1 cellular context compared by ENCODE assay signal in genomic region chr6:42960243-42961019, GRCh38.
A peak's percentile ranks its signal among the peaks of the same experiment; 100 is the strongest.
TF ChIP-seq lines count a peak whose summit lies in the region.

TSS of gene GNMT (plus strand) at chr6:42960754. CDS start at chr6:42960768, 14 bp downstream.

TF ChIP-seq in HepG2, 621 proteins besides CTCF, POLR2A, EP300 and RAD21 (continued from another document and continues in another):
- peak; percentile 40; the same call in 1 of the 2 replicates for TF ChIP-seq ZNF512B (CRISPR knock-in tag; IDR thresholded peaks at IDR 0.05; ENCODE audit: borderline replicate concordance)
- TF ChIP-seq ZNF10 (CRISPR knock-in tag; IDR thresholded peaks at IDR 0.05; ENCODE audit: borderline replicate concordance, low read depth) = no peak
- TF ChIP-seq GATAD1 (CRISPR knock-in tag; IDR thresholded peaks at IDR 0.05) = no peak
- no peak for TF ChIP-seq ZNF773 (CRISPR knock-in tag; IDR thresholded peaks at IDR 0.05; ENCODE audit: borderline replicate concordance)
- TF ChIP-seq ZNF639 (CRISPR knock-in tag; conservative IDR thresholded peaks at IDR 0.05) = 0 out of 2 replicates have a peak, but pooled peaks have one; percentile 38
- TF ChIP-seq KMT2A (CRISPR knock-in tag; IDR thresholded peaks at IDR 0.05) = peak; percentile 89
- TF ChIP-seq ZBTB43 (CRISPR knock-in tag; conservative IDR thresholded peaks at IDR 0.05) = peak; percentile 58
- peak; percentile 50; the same call in 1 of the 2 replicates for TF ChIP-seq TFE3 (CRISPR knock-in tag; IDR thresholded peaks at IDR 0.05)
- no peak for TF ChIP-seq MED8 (CRISPR knock-in tag; IDR thresholded peaks at IDR 0.05; ENCODE audit: insufficient replicate concordance)
- peak; percentile 59 for TF ChIP-seq AGO2 (optimal IDR thresholded peaks at IDR 0.05; ENCODE audit: low read depth, low read length)
- TF ChIP-seq ZNF264 (CRISPR knock-in tag; IDR thresholded peaks at IDR 0.05) = peak; percentile 47; the same call in 1 of the 2 replicates
- peak; percentile 30; the same call in 1 of the 2 replicates for TF ChIP-seq MNT (IDR thresholded peaks at IDR 0.05)
- peak; percentile 78; the same call in 1 of the 2 replicates for TF ChIP-seq ZNF451 (CRISPR knock-in tag; IDR thresholded peaks at IDR 0.05)
- no peak for TF ChIP-seq LCORL (IDR thresholded peaks at IDR 0.05)
- peak; percentile 89 for TF ChIP-seq LCORL (CRISPR knock-in tag; IDR thresholded peaks at IDR 0.05)
- TF ChIP-seq IRX3 (CRISPR knock-in tag; IDR thresholded peaks at IDR 0.05; ENCODE audit: borderline replicate concordance, low read depth) = no peak
- TF ChIP-seq ZNF766 (CRISPR knock-in tag; IDR thresholded peaks at IDR 0.05; ENCODE audit: borderline replicate concordance) = 0 out of 2 replicates have a peak, but pooled peaks have one; percentile 51
- no peak for TF ChIP-seq ZNF644 (CRISPR knock-in tag; IDR thresholded peaks at IDR 0.05; ENCODE audit: low read depth)
- no peak for TF ChIP-seq ZFP62 (CRISPR knock-in tag; IDR thresholded peaks at IDR 0.05)
- no peak for TF ChIP-seq MLXIP (CRISPR knock-in tag; IDR thresholded peaks at IDR 0.05; ENCODE audit: borderline replicate concordance)
- no peak; the same call in 1 of the 2 replicates for TF ChIP-seq PRDM15 (CRISPR knock-in tag; IDR thresholded peaks at IDR 0.05)
- peak; percentile 84 for TF ChIP-seq ZNF605 (CRISPR knock-in tag; IDR thresholded peaks at IDR 0.05)
- TF ChIP-seq NR2F1 (CRISPR knock-in tag; IDR thresholded peaks at IDR 0.05) = no peak
- peak; percentile 91 for TF ChIP-seq ZEB1 (IDR thresholded peaks at IDR 0.05; ENCODE audit: insufficient replicate concordance, low read depth)
- no peak for TF ChIP-seq NR3C1 (CRISPR knock-in tag; IDR thresholded peaks at IDR 0.05)
- no peak for TF ChIP-seq SNAPC5 (CRISPR knock-in tag; IDR thresholded peaks at IDR 0.05; ENCODE audit: borderline replicate concordance)
- TF ChIP-seq KLF15 (CRISPR knock-in tag; IDR thresholded peaks at IDR 0.05; ENCODE audit: borderline replicate concordance) = peak; percentile 99
- no peak for TF ChIP-seq BCLAF1 (IDR thresholded peaks at IDR 0.05)
- TF ChIP-seq TCF12 (IDR thresholded peaks at IDR 0.05) = no peak
- no peak for TF ChIP-seq TCF12 (CRISPR knock-in tag; IDR thresholded peaks at IDR 0.05)
- TF ChIP-seq NR2F6 (IDR thresholded peaks at IDR 0.05) = no peak
- no peak; the same call in 1 of the 2 replicates for TF ChIP-seq NR2F6 (CRISPR knock-in tag; IDR thresholded peaks at IDR 0.05)
- TF ChIP-seq ZNF17 (CRISPR knock-in tag; IDR thresholded peaks at IDR 0.05) = no peak
- peak; percentile 57; the same call in 1 of the 2 replicates for TF ChIP-seq SALL2 (CRISPR knock-in tag; IDR thresholded peaks at IDR 0.05)
- TF ChIP-seq ERF (CRISPR knock-in tag; IDR thresholded peaks at IDR 0.05) = peak; percentile 55; the same call in 1 of the 2 replicates
- TF ChIP-seq TEAD3 (CRISPR knock-in tag; optimal IDR thresholded peaks at IDR 0.05; ENCODE audit: borderline replicate concordance) = no peak
- TF ChIP-seq ARID3A (IDR thresholded peaks at IDR 0.05; ENCODE audit: low read depth, low read length) = no peak
